ENCODE assay signal across 8 cellular contexts in the genomic region with DNA sequence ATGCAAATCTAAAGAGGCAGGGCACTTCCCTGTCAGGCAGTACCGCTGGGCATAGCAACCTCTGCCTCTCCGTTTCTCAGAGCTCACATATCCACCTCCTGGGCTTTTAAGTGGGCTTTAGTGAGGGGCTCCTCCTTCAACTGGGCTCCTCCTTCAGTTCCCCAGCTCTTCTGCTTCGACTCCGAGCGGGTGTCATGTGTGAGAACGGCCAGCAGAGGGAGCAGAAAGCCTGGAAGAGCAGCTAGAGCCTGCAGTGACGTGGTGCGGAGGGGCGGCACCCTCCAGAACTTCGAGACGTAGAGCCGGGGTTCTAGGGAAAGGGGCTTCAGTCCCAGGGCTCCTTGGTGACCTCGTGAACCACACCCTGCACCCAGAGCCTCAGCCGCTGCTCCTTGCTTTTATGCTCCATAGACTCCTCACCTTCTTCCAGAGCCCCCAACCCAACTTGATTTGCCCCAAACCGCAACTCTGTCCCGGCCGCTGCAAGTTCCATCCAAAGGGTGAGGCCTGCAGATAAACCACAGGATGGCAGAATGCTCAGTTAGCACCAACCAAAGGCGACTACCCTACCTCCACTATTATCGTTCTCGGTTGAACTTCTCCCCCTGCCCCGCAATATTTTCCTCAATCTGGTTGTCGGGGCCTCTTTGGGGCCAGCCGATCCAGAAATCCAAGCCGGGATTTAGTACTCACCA. TPM values are rescaled to one million over a fixed set of nuclear protein-coding genes. Genes with fewer than 3 reads are reported as not detected.
DNase-seq lines count a peak whose midpoint lies in the region; ATAC-seq and TF ChIP-seq lines count a peak whose summit lies in the region.

No MANE protein-coding gene starts in this region.

- BruUV-seq in Panc1 (replicated peaks; lab: Mats Ljungman, UMichigan): no TSS peak

- POLR2A ChIA-PET in Panc1 (lab: Charles Lee): no interaction called here
- POLR2A ChIA-PET in naive thymus-derived CD4-positive, alpha-beta T cell (lab: Charles Lee): interaction anchor here (0.7 to 6.9 kb wide), 13 partner anchors 19 to 783 kb away, joined by 3 to 81 read pairs (median 5); partner anchors contain the start of genes ARHGAP9, B4GALNT1 and INHBC

- H3K36me3 Mint-ChIP-seq in naive thymus-derived CD4-positive, alpha-beta T cell: no peaks in the 10 kb centered on the region
- H3K36me3 Mint-ChIP-seq in stimulated activated memory B cell treated with anti-CD40 and anti-IgM and Interleukin-4, amounts not matched to agents 10 μg/mL and 1 μg/mL and 100 μg/mL, for 72 hours: no peaks in the 10 kb centered on the region

- H3K27me3 Mint-ChIP-seq in naive thymus-derived CD4-positive, alpha-beta T cell: peaks cover 0 to 22% (median 8%) of the 10 kb centered on the region in 5 donors
- H3K27me3 Mint-ChIP-seq in stimulated activated memory B cell treated with anti-CD40 and anti-IgM and Interleukin-4, amounts not matched to agents 10 μg/mL and 1 μg/mL and 100 μg/mL, for 72 hours: no peaks in the 10 kb centered on the region

- H3K4me3 Mint-ChIP-seq in naive thymus-derived CD4-positive, alpha-beta T cell: peak overlapping the region; percentile 78 to 99 (median 96)
- peak overlapping the region; percentile 97 for H3K4me3 Mint-ChIP-seq in stimulated activated memory B cell treated with anti-CD40 and anti-IgM and Interleukin-4, amounts not matched to agents 10 μg/mL and 1 μg/mL and 100 μg/mL, for 72 hours

- ATAC-seq in GM21737 (IDR thresholded peaks at IDR 0.05; ENCODE audit: unreplicated experiment): peak; percentile 42
- peak; percentile 73 for ATAC-seq in Panc1
- peak; percentile 87 for ATAC-seq in naive thymus-derived CD4-positive, alpha-beta T cell
- ATAC-seq in stimulated activated memory B cell treated with anti-CD40 and anti-IgM and Interleukin-4, amounts not matched to agents 10 μg/mL and 1 μg/mL and 100 μg/mL, for 72 hours: peak; percentile 82

- in situ Hi-C loops in Panc1 (cut with HindIII; ENCODE audit: low pct_unique_long_range_greater_than_20kb, low sequenced_read_pairs): no loop called here

- DNase-seq in DMS79 treated with DMSO at 0.1 percent for 48 hours (lab: John Stamatoyannopoulos, UW) (peak; percentile 84), Panc1 (ENCODE audit: low read depth, low spot score) (peak; percentile 91), activated T-helper 1 cell treated with Interleukin-2 at 50 U/mL for 16 hours (ENCODE audit: low read depth) (peak; percentile 78), fibroblast of mammary gland (ENCODE audit: low read depth) (peak; percentile 94)
- DNase-seq in naive thymus-derived CD4-positive, alpha-beta T cell: peak; percentile 79 to 94 (median 92)

- peaks cover 0 to 2% (median 0%) of the 10 kb centered on the region in 11 donors for H3K9me3 Mint-ChIP-seq in naive thymus-derived CD4-positive, alpha-beta T cell
- no peaks in the 10 kb centered on the region for H3K9me3 Mint-ChIP-seq in stimulated activated memory B cell treated with anti-CD40 and anti-IgM and Interleukin-4, amounts not matched to agents 10 μg/mL and 1 μg/mL and 100 μg/mL, for 72 hours

- intact Hi-C loops in Panc1 (cut with micrococcal nuclease; ENCODE audit: unreplicated experiment): loop anchor here (5.0 kb wide), 1 partner anchor 163 kb away; no protein-coding TSS in a partner anchor
- intact Hi-C loops in naive thymus-derived CD4-positive, alpha-beta T cell (cut with micrococcal nuclease): loop anchor here (1.0 to 10.0 kb wide), 15 partner anchors 18 to 446 kb away; partner anchors contain the start of genes DCTN2 (in 2 of the 2), DDIT3 (in 2 of the 2), R3HDM2 (in 2 of the 2) and B4GALNT1 (in 1 of the 2)

- peaks cover 15% of the 10 kb centered on the region for H3K4me1 ChIP-seq in Panc1 (ENCODE audit: control insufficient read depth, insufficient read depth, low read length)
- H3K4me1 ChIP-seq in naive thymus-derived CD4-positive, alpha-beta T cell (ENCODE audit: control insufficient read depth in 2 of 2, insufficient read depth in 2 of 2, low read length in 2 of 2): peaks cover 21 to 35% of the 10 kb centered on the region in 2 donors

- no peaks in the 10 kb centered on the region for H3K36me3 ChIP-seq in KOPT-K1 (ENCODE audit: insufficient read depth, low read length)
- no peaks in the 10 kb centered on the region for H3K36me3 ChIP-seq in Panc1 (ENCODE audit: control insufficient read depth, insufficient read depth, low read length)
- no peaks in the 10 kb centered on the region for H3K36me3 ChIP-seq in naive thymus-derived CD4-positive, alpha-beta T cell (ENCODE audit: control insufficient read depth in 2 of 3, insufficient read depth in 3 of 3, low read length in 3 of 3)

- H3K4me3 ChIP-seq in Panc1 (ENCODE audit: low read depth in 2 of 2, low read length in 2 of 2) (peak overlapping the region; percentile 72 to 73), fibroblast of mammary gland (ENCODE audit: control insufficient read depth, low read depth, low read length) (peak overlapping the region; percentile 79)
- H3K4me3 ChIP-seq in naive thymus-derived CD4-positive, alpha-beta T cell (ENCODE audit: low read length): peak overlapping the region; percentile 97

- H3K27ac Mint-ChIP-seq in naive thymus-derived CD4-positive, alpha-beta T cell: peak overlapping the region; percentile 89 to 98 (median 96)
- peak overlapping the region; percentile 90 for H3K27ac Mint-ChIP-seq in stimulated activated memory B cell treated with anti-CD40 and anti-IgM and Interleukin-4, amounts not matched to agents 10 μg/mL and 1 μg/mL and 100 μg/mL, for 72 hours

- CTCF ChIA-PET in Panc1 (lab: Charles Lee): interaction anchor here (0.6 to 1.2 kb wide), 8 partner anchors 9 to 276 kb away, joined by 3 to 8 read pairs (median 4); no protein-coding TSS in a partner anchor
- CTCF ChIA-PET in naive thymus-derived CD4-positive, alpha-beta T cell (lab: Charles Lee): interaction anchor here (0.6 to 6.5 kb wide), 21 partner anchors 10 to 335 kb away, joined by 3 to 101 read pairs (median 4); partner anchors contain the start of genes ARHGAP9, B4GALNT1 and DCTN2

- H3K9me3 ChIP-seq in KOPT-K1 (ENCODE audit: insufficient read depth, low read length, poor library complexity, severe bottlenecking) (no peaks in the 10 kb centered on the region), Panc1 (ENCODE audit: control insufficient read depth, insufficient read depth, low read depth, low read length) (no peaks in the 10 kb centered on the region)
- no peaks in the 10 kb centered on the region for H3K9me3 ChIP-seq in naive thymus-derived CD4-positive, alpha-beta T cell (ENCODE audit: control insufficient read depth in 2 of 3, low read length in 3 of 3)

- TF ChIP-seq CTCF in Panc1 (IDR thresholded peaks at IDR 0.05) (peak; percentile 95), fibroblast of mammary gland (conservative IDR thresholded peaks at IDR 0.05; ENCODE audit: control insufficient read depth, insufficient read depth, low read depth, low read length) (peak; percentile 87)

- H3K4me1 Mint-ChIP-seq in naive thymus-derived CD4-positive, alpha-beta T cell: peaks cover 37 to 54% (median 41%) of the 10 kb centered on the region in 7 donors
- peaks cover 76% of the 10 kb centered on the region for H3K4me1 Mint-ChIP-seq in stimulated activated memory B cell treated with anti-CD40 and anti-IgM and Interleukin-4, amounts not matched to agents 10 μg/mL and 1 μg/mL and 100 μg/mL, for 72 hours

- no peaks in the 10 kb centered on the region for H3K27me3 ChIP-seq in Panc1 (ENCODE audit: control insufficient read depth, insufficient read depth, low read length)
- no peaks in the 10 kb centered on the region for H3K27me3 ChIP-seq in naive thymus-derived CD4-positive, alpha-beta T cell (ENCODE audit: control insufficient read depth in 2 of 2, insufficient read depth in 2 of 2, low read length in 2 of 2)

- H3K27ac ChIP-seq in KOPT-K1 (ENCODE audit: low read depth, low read length, poor library complexity, severe bottlenecking) (peak overlapping the region; percentile 48), Panc1 (ENCODE audit: low read length) (peak overlapping the region; percentile 89)
- H3K27ac ChIP-seq in naive thymus-derived CD4-positive, alpha-beta T cell (ENCODE audit: low read depth, low read length): peak overlapping the region; percentile 71

RNA-seq across cellular contexts. Expression of gene GLI1, which starts 0.4 kb away (rescaled TPM):
- 6.5 TPM for total RNA-seq in Panc1 (2021; ENCODE audit: unreplicated experiment)
- polyA plus RNA-seq in Panc1 (2012; ENCODE audit: insufficient read length): 7.7 TPM
- total RNA-seq in naive thymus-derived CD4-positive, alpha-beta T cell: 1 to 10 TPM in 2 of 5 experiments, under 1 TPM in 3; 0.39 to 1.4 (median 0.45) TPM
- not detected for polyA plus RNA-seq in naive thymus-derived CD4-positive, alpha-beta T cell

RNA-seq across cellular contexts. Expression of gene INHBE, which starts 4.1 kb away (rescaled TPM):
- total RNA-seq in Panc1 (2021; ENCODE audit: unreplicated experiment): 0.59 TPM
- polyA plus RNA-seq in Panc1 (2012; ENCODE audit: insufficient read length): 0.35 TPM
- total RNA-seq in naive thymus-derived CD4-positive, alpha-beta T cell: under 1 TPM in 1 of 5 experiments, not detected in 4; 0.12 TPM
- polyA plus RNA-seq in naive thymus-derived CD4-positive, alpha-beta T cell: not detected

RNA-seq across cellular contexts. Expression of gene ARHGAP9, which starts 20.5 kb away (rescaled TPM):
- 0.92 TPM for total RNA-seq in Panc1 (2021; ENCODE audit: unreplicated experiment)
- polyA plus RNA-seq in Panc1 (2012; ENCODE audit: insufficient read length): 0.22 TPM
- 100 to 1,000 TPM; 201 to 366 (median 347) TPM for total RNA-seq in naive thymus-derived CD4-positive, alpha-beta T cell
- polyA plus RNA-seq in naive thymus-derived CD4-positive, alpha-beta T cell: 100 to 1,000 TPM; 198 to 283 TPM

RNA-seq across cellular contexts. Expression of gene INHBC, which starts 24.6 kb away (rescaled TPM):
- not detected for total RNA-seq in Panc1 (2021; ENCODE audit: unreplicated experiment)
- polyA plus RNA-seq in Panc1 (2012; ENCODE audit: insufficient read length): not detected
- under 1 TPM in 1 of 5 experiments, not detected in 4; 0.16 TPM for total RNA-seq in naive thymus-derived CD4-positive, alpha-beta T cell
- not detected for polyA plus RNA-seq in naive thymus-derived CD4-positive, alpha-beta T cell

RNA-seq across cellular contexts. Expression of gene R3HDM2, which starts 28.4 kb away (rescaled TPM):
- total RNA-seq in Panc1 (2021; ENCODE audit: unreplicated experiment): 56.5 TPM
- polyA plus RNA-seq in Panc1 (2012; ENCODE audit: insufficient read length): 54.2 TPM
- total RNA-seq in naive thymus-derived CD4-positive, alpha-beta T cell: 100 to 1,000 TPM in 4 of 5 experiments, 10 to 100 TPM in 1; 74.9 to 145 (median 120) TPM
- 10 to 100 TPM; 13.7 to 25.8 TPM for polyA plus RNA-seq in naive thymus-derived CD4-positive, alpha-beta T cell

Comparison
In these comparisons a context has a peak if more than half of its experiments do, and no peak if none do; other contexts are left out.
1. Peak in every context shown above with its lines: DNase-seq, ATAC-seq, H3K4me3 ChIP-seq and H3K27ac ChIP-seq.
2. RNA of gene ARHGAP9, which starts 20.5 kb away (total RNA-seq): 201 to 366 TPM in naive thymus-derived CD4-positive, alpha-beta T cell; 0.92 TPM in Panc1 (single experiment); every median in the first group is over 100 times any median in the second.